ENCODE assay signal across 1 cellular context in the genomic region with DNA sequence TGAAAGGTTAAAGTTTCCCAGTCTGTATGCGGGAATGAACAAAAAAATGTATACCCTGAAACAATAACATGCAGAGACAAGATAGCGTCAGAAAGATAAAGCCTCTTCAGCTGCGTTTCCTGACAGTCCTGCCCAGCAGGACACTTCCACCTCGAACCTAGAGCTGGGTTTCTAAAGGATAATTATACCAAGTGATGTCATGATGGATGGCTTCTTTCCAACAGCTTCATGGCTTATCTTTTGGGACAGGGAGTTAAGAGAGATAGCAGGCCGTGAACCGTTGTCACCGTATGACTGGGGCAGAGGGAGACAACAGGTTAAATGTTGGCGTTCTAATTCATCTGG.
A peak's percentile ranks its signal among the peaks of the same experiment; 100 is the strongest.
TF ChIP-seq lines count a peak whose summit lies in the region.

No MANE protein-coding gene starts in this region.

TF ChIP-seq in HEK293, 187 proteins besides CTCF, POLR2A, EP300 and RAD21 (continued from another document):
- TF ChIP-seq, protein P1, sequence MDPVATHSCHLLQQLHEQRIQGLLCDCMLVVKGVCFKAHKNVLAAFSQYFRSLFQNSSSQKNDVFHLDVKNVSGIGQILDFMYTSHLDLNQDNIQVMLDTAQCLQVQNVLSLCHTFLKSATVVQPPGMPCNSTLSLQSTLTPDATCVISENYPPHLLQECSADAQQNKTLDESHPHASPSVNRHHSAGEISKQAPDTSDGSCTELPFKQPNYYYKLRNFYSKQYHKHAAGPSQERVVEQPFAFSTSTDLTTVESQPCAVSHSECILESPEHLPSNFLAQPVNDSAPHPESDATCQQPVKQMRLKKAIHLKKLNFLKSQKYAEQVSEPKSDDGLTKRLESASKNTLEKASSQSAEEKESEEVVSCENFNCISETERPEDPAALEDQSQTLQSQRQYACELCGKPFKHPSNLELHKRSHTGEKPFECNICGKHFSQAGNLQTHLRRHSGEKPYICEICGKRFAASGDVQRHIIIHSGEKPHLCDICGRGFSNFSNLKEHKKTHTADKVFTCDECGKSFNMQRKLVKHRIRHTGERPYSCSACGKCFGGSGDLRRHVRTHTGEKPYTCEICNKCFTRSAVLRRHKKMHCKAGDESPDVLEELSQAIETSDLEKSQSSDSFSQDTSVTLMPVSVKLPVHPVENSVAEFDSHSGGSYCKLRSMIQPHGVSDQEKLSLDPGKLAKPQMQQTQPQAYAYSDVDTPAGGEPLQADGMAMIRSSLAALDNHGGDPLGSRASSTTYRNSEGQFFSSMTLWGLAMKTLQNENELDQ (tag by site-specific recombination; IDR thresholded peaks at IDR 0.05; ENCODE audit: low read depth): no peak
- TF ChIP-seq ZNF416 (tag by site-specific recombination; IDR thresholded peaks at IDR 0.05) (no peak), MYNN (tag by site-specific recombination; IDR thresholded peaks at IDR 0.05; ENCODE audit: borderline replicate concordance) (no peak), ZNF843 (tag by site-specific recombination; IDR thresholded peaks at IDR 0.05) (0 out of 2 replicates have a peak, but pooled peaks have one; percentile 28), ZNF214 (tag by site-specific recombination; IDR thresholded peaks at IDR 0.05; ENCODE audit: borderline replicate concordance) (no peak), ZNF426 (tag by site-specific recombination; IDR thresholded peaks at IDR 0.05) (no peak), SCRT2 (tag by site-specific recombination; IDR thresholded peaks at IDR 0.05) (peak; percentile 42; the same call in 1 of the 2 replicates), ZNF660 (tag by site-specific recombination; IDR thresholded peaks at IDR 0.05) (0 out of 2 replicates have a peak, but pooled peaks have one; percentile 31), SETDB1 (IDR thresholded peaks at IDR 0.05; ENCODE audit: insufficient read length, low read length) (no peak), ZNF837 (tag by site-specific recombination; IDR thresholded peaks at IDR 0.05) (no peak), TRIM28 (IDR thresholded peaks at IDR 0.05; ENCODE audit: borderline replicate concordance, low read length) (no peak)
- TF ChIP-seq, protein P2, sequence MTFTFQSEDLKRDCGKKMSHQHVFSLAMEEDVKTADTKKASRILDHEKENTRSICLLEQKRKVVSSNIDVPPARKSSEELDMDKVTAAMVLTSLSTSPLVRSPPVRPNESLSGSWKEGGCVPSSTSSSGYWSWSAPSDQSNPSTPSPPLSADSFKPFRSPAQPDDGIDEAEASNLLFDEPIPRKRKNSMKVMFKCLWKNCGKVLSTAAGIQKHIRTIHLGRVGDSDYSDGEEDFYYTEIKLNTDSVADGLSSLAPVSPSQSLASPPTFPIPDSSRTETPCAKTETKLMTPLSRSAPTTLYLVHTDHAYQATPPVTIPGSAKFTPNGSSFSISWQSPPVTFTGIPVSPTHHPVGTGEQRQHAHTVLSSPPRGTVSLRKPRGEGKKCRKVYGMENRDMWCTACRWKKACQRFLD (tag by site-specific recombination; IDR thresholded peaks at IDR 0.05): no peak
- TF ChIP-seq, protein P3, sequence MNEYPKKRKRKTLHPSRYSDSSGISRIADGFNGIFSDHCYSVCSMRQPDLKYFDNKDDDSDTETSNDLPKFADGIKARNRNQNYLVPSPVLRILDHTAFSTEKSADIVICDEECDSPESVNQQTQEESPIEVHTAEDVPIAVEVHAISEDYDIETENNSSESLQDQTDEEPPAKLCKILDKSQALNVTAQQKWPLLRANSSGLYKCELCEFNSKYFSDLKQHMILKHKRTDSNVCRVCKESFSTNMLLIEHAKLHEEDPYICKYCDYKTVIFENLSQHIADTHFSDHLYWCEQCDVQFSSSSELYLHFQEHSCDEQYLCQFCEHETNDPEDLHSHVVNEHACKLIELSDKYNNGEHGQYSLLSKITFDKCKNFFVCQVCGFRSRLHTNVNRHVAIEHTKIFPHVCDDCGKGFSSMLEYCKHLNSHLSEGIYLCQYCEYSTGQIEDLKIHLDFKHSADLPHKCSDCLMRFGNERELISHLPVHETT (tag by site-specific recombination; IDR thresholded peaks at IDR 0.05): no peak
- TF ChIP-seq, protein P4, sequence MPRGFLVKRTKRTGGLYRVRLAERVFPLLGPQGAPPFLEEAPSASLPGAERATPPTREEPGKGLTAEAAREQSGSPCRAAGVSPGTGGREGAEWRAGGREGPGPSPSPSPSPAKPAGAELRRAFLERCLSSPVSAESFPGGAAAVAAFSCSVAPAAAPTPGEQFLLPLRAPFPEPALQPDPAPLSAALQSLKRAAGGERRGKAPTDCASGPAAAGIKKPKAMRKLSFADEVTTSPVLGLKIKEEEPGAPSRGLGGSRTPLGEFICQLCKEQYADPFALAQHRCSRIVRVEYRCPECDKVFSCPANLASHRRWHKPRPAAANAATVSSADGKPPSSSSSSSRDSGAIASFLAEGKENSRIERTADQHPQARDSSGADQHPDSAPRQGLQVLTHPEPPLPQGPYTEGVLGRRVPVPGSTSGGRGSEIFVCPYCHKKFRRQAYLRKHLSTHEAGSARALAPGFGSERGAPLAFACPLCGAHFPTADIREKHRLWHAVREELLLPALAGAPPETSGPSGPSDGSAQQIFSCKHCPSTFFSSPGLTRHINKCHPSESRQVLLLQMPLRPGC (tag by site-specific recombination; IDR thresholded peaks at IDR 0.05): no peak
- TF ChIP-seq, protein P5, sequence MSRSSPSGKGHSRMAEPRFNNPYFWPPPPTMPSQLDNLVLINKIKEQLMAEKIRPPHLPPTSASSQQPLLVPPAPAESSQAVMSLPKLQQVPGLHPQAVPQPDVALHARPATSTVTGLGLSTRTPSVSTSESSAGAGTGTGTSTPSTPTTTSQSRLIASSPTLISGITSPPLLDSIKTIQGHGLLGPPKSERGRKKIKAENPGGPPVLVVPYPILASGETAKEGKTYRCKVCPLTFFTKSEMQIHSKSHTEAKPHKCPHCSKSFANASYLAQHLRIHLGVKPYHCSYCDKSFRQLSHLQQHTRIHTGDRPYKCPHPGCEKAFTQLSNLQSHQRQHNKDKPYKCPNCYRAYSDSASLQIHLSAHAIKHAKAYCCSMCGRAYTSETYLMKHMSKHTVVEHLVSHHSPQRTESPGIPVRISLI (tag by site-specific recombination; IDR thresholded peaks at IDR 0.05): no peak
TF ChIP-seq in HEK293: peak in this region for 19.
